In genomic region chr4:92234393-92235176, GRCh38 we compare ENCODE assay signal across 11 cellular contexts.
DNase-seq lines count a peak whose midpoint lies in the region; ATAC-seq, FAIRE-seq and TF ChIP-seq lines count a peak whose summit lies in the region.
"Had no signal": no experiment of that assay in that cellular context is flagged by ENCODE, and none has a peak within 500 bp of the region (broad histone marks: within the 10 kb centered on the region; RNA-seq: fewer than 3 reads in every experiment).

No MANE protein-coding gene starts in this region.

- no peak overlapping the region for H2AFZ ChIP-seq in SK-N-SH (ENCODE audit: low read depth)

- intact Hi-C loops in dorsolateral prefrontal cortex (cut with DNase I), result no loop called here

- TF ChIP-seq CTCF in SK-N-SH (IDR thresholded peaks at IDR 0.05), result no peak
- no peak for TF ChIP-seq CTCF in fibroblast of the aortic adventitia (IDR thresholded peaks at IDR 0.05; ENCODE audit: insufficient read depth, low read length)
- no peak for TF ChIP-seq CTCF in WERI-Rb-1 (IDR thresholded peaks at IDR 0.05; ENCODE audit: low read depth, low read length)
- no peak for TF ChIP-seq CTCF in dorsolateral prefrontal cortex (IDR thresholded peaks at IDR 0.05 in 54 of 56, conservative IDR thresholded peaks at IDR 0.05 in 2 of 56; ENCODE audit: low read depth in 1 of 56, partially characterized antibody in 56 of 56)

- H3K27me3 ChIP-seq in SK-N-SH (ENCODE audit: insufficient read depth), result no peaks in the 10 kb centered on the region
- no peaks in the 10 kb centered on the region for H3K27me3 ChIP-seq in WERI-Rb-1 (ENCODE audit: insufficient read depth, low read depth, severe bottlenecking)
- peaks cover 0 to 5% (median 0%) of the 10 kb centered on the region in 45 donors for H3K27me3 ChIP-seq in dorsolateral prefrontal cortex
- H3K27me3 ChIP-seq: cardiac muscle cell had no signal

- H3K4me3 ChIP-seq in SK-N-SH (ENCODE audit: low read depth in 2 of 2, low read length in 1 of 2) (no peak overlapping the region; a peak in 2 of 4 replicates), fibroblast of the aortic adventitia (ENCODE audit: low read depth, low read length) (no peak overlapping the region), WERI-Rb-1 (ENCODE audit: low read depth, low read length) (no peak overlapping the region), dorsolateral prefrontal cortex (no peak overlapping the region)
- H3K4me3 ChIP-seq: cardiac muscle cell had no signal

- H3K4me1 ChIP-seq in SK-N-SH (ENCODE audit: control insufficient read depth in 1 of 2, insufficient read depth in 2 of 2, low read depth in 1 of 2, low read length in 1 of 2), result peaks cover 3 to 9% of the 10 kb centered on the region in 2 experiments; a peak in 2 of 4 replicates

- POLR2A ChIA-PET in SK-N-SH (lab: Yijun Ruan, JAX), result no interaction called here

- peak overlapping the region; percentile 60 for H3K9ac ChIP-seq in SK-N-SH

- no peak for FAIRE-seq in urothelium cell line (lab: Jason Lieb, UNC)

- H3K4me2 ChIP-seq in SK-N-SH, result peak overlapping the region; percentile 59

- DNase-seq in DMS 273 (lab: John Stamatoyannopoulos, UW; ENCODE audit: unreplicated experiment) (peak; percentile 1), DMS 273 treated with DMSO at 0.1 percent for 48 hours (lab: John Stamatoyannopoulos, UW) (no peak), SK-N-SH (no peak), fibroblast of the aortic adventitia (ENCODE audit: low read depth) (peak; percentile 100), urothelium cell line (ENCODE audit: low spot score) (peak; percentile 47), WERI-Rb-1 (no peak), dorsolateral prefrontal cortex (no peak)
- DNase-seq: 8988T, SHP77 had no signal

- H3K9me2 ChIP-seq in SK-N-SH, result no peaks in the 10 kb centered on the region

- TF ChIP-seq EP300 in SK-N-SH (IDR thresholded peaks at IDR 0.05; ENCODE audit: borderline replicate concordance in 1 of 2, low read depth in 1 of 2, low read length in 1 of 2), result peak in 1 of 2 experiments; percentile 85; a peak in 3 of 4 replicates

- no peak for ATAC-seq in GM19035 (IDR thresholded peaks at IDR 0.05; ENCODE audit: unreplicated experiment)

- no peaks in the 10 kb centered on the region for H3K9me3 ChIP-seq in SK-N-SH
- no peaks in the 10 kb centered on the region for H3K9me3 ChIP-seq in WERI-Rb-1 (ENCODE audit: severe bottlenecking)

- WGBS in SK-N-SH (ENCODE audit: low lambda C conversion rate), result 4% methylated on average over 4 of the region's 4 CpGs

- peaks cover 18% of the 10 kb centered on the region for H3F3A ChIP-seq in SK-N-SH (replicated peaks; ENCODE audit: insufficient read depth)

- H4K20me1 ChIP-seq in SK-N-SH (ENCODE audit: insufficient read depth), result no peaks in the 10 kb centered on the region

- H3K79me2 ChIP-seq in SK-N-SH (ENCODE audit: insufficient read depth), result no peaks in the 10 kb centered on the region

- CTCF ChIA-PET in SK-N-SH (lab: Yijun Ruan, JAX), result no interaction called here

- H3K27ac ChIP-seq in SK-N-SH (ENCODE audit: low read depth in 2 of 2, low read length in 1 of 2) (peak overlapping the region; percentile 62 to 84; a peak in 3 of 4 replicates), WERI-Rb-1 (no peak overlapping the region), dorsolateral prefrontal cortex (no peak overlapping the region)
- H3K27ac ChIP-seq: cardiac muscle cell had no signal

- H3K36me3 ChIP-seq in SK-N-SH (replicated peaks in 1 of 2; ENCODE audit: control insufficient read depth in 1 of 2, insufficient read depth in 2 of 2, low read length in 1 of 2) (no peaks in the 10 kb centered on the region), WERI-Rb-1 (no peaks in the 10 kb centered on the region)
- H3K36me3 ChIP-seq: cardiac muscle cell had no signal

- no peak for TF ChIP-seq RAD21 in SK-N-SH (IDR thresholded peaks at IDR 0.05; ENCODE audit: low read length)

TF ChIP-seq in SK-N-SH, 30 proteins besides CTCF, POLR2A, EP300 and RAD21:
- TF ChIP-seq POLR2AphosphoS5 (IDR thresholded peaks at IDR 0.05; ENCODE audit: low read depth, low read length) (peak; percentile 38; the same call in 1 of the 2 replicates), MAX (IDR thresholded peaks at IDR 0.05; ENCODE audit: low read depth) (no peak), SIN3A (IDR thresholded peaks at IDR 0.05; ENCODE audit: borderline replicate concordance, low read depth, low read length) (no peak), MEF2A (IDR thresholded peaks at IDR 0.05; ENCODE audit: borderline replicate concordance, low read depth) (peak; percentile 39; the same call in 1 of the 2 replicates), RXRA (IDR thresholded peaks at IDR 0.05; ENCODE audit: borderline replicate concordance, low read depth) (peak; percentile 48; the same call in 1 of the 2 replicates), TCF12 (IDR thresholded peaks at IDR 0.05) (peak; percentile 83), JUND (IDR thresholded peaks at IDR 0.05) (peak; percentile 86), FOXM1 (IDR thresholded peaks at IDR 0.05; ENCODE audit: low read depth) (peak; percentile 41; the same call in 1 of the 2 replicates), FOSL2 (IDR thresholded peaks at IDR 0.05; ENCODE audit: borderline replicate concordance, low read depth) (peak; percentile 79), TEAD4 (IDR thresholded peaks at IDR 0.05; ENCODE audit: borderline replicate concordance, insufficient read depth) (peak; percentile 94), YY1 (IDR thresholded peaks at IDR 0.05; ENCODE audit: low read depth) (peak; percentile 42; the same call in 1 of the 2 replicates), CHD2 (IDR thresholded peaks at IDR 0.05; ENCODE audit: low read length, partially characterized antibody) (no peak), ZBTB33 (IDR thresholded peaks at IDR 0.05; ENCODE audit: borderline replicate concordance, low read depth) (0 out of 2 replicates have a peak, but pooled peaks have one; percentile 49), TAF1 (IDR thresholded peaks at IDR 0.05; ENCODE audit: borderline replicate concordance, low read depth, low read length) (no peak), RCOR1 (IDR thresholded peaks at IDR 0.05; ENCODE audit: low read length) (no peak), SMC3 (IDR thresholded peaks at IDR 0.05; ENCODE audit: low read depth, low read length) (no peak), USF2 (IDR thresholded peaks at IDR 0.05; ENCODE audit: borderline replicate concordance, low read depth, low read length) (no peak), NFIC (IDR thresholded peaks at IDR 0.05; ENCODE audit: borderline replicate concordance) (peak; percentile 95), MXI1 (IDR thresholded peaks at IDR 0.05; ENCODE audit: low read depth, low read length) (no peak)
- TF ChIP-seq, protein P1, sequence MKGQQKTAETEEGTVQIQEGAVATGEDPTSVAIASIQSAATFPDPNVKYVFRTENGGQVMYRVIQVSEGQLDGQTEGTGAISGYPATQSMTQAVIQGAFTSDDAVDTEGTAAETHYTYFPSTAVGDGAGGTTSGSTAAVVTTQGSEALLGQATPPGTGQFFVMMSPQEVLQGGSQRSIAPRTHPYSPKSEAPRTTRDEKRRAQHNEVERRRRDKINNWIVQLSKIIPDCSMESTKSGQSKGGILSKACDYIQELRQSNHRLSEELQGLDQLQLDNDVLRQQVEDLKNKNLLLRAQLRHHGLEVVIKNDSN (IDR thresholded peaks at IDR 0.05; ENCODE audit: borderline replicate concordance, low read depth), result 0 out of 2 replicates have a peak, but pooled peaks have one; percentile 15
- TF ChIP-seq, protein P2, sequence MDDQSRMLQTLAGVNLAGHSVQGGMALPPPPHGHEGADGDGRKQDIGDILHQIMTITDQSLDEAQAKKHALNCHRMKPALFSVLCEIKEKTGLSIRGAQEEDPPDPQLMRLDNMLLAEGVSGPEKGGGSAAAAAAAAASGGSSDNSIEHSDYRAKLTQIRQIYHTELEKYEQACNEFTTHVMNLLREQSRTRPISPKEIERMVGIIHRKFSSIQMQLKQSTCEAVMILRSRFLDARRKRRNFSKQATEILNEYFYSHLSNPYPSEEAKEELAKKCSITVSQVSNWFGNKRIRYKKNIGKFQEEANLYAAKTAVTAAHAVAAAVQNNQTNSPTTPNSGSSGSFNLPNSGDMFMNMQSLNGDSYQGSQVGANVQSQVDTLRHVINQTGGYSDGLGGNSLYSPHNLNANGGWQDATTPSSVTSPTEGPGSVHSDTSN (IDR thresholded peaks at IDR 0.05), result peak; percentile 77

Comparison
In these comparisons a context has a peak if more than half of its experiments do, and no peak if none do; other contexts are left out.
1. DNase-seq: peak in DMS 273 (single experiment), fibroblast of the aortic adventitia (single experiment) and urothelium cell line (single experiment); none in DMS 273 treated with DMSO at 0.1 percent for 48 hours (single experiment), SK-N-SH (single experiment), WERI-Rb-1 (single experiment) and dorsolateral prefrontal cortex (0 of 10).
2. H3K27ac ChIP-seq: peak in SK-N-SH (2 of 2); none in WERI-Rb-1 (single experiment) and dorsolateral prefrontal cortex (0 of 59).